ENCODE assay signal across 1 cellular context in the genomic region with DNA sequence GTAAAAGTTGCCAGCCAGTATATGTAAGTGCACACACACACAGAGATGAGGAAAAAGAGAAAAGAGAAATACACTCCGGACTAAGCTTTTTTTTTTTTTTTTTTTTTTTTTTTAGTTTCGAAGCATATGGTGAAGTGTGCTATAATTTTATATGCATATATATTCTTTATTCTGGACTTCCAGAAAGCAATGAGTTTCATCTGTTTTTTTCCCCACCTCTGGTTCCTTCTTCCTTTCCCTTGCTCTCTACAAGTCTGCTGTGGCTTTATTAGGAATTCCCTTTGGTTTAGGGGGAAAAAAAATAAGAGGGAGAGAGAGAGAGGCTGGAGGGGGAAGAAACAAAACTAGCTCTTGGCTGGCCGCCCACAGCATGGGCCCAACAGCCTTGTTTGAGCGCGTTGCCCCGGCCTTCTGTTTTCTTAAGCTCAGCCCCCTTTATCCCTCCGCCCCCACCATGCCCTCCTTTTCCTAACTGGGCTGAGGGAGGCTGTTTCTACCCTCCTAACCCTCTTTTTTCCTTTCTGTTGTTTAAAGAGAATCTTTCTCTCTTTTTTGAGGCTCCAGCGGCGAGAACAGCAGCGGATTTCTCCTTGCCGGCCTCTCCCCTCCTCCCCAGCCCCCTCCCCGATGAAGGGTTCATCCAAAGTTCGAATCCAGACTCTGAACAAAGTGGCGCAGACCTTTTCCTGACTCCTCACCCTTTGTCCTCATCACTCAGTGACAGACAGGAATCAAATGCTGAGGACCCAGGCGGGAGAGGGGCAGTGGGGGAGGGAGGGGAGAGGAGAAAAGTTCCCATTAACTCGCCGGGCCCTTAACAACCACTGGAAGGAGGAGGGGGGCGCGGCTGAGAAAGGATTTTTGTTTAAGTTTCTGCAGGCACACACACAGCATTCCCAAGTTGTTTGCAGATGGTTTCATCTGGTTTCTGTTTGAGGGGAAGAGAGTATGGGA.
TF ChIP-seq lines count a peak whose summit lies in the region.

No MANE protein-coding gene starts in this region.

TF ChIP-seq in HEK293, 187 proteins besides CTCF, POLR2A, EP300 and RAD21 (continued from another document and continues in another):
- TF ChIP-seq, protein P1, sequence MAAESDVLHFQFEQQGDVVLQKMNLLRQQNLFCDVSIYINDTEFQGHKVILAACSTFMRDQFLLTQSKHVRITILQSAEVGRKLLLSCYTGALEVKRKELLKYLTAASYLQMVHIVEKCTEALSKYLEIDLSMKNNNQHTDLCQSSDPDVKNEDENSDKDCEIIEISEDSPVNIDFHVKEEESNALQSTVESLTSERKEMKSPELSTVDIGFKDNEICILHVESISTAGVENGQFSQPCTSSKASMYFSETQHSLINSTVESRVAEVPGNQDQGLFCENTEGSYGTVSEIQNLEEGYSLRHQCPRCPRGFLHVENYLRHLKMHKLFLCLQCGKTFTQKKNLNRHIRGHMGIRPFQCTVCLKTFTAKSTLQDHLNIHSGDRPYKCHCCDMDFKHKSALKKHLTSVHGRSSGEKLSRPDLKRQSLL (tag by site-specific recombination; IDR thresholded peaks at IDR 0.05) = no peak
- TF ChIP-seq ZIC2 (tag by site-specific recombination; IDR thresholded peaks at IDR 0.05) = no peak
- no peak for TF ChIP-seq ZNF558 (tag by site-specific recombination; IDR thresholded peaks at IDR 0.05)
- TF ChIP-seq, protein P2, sequence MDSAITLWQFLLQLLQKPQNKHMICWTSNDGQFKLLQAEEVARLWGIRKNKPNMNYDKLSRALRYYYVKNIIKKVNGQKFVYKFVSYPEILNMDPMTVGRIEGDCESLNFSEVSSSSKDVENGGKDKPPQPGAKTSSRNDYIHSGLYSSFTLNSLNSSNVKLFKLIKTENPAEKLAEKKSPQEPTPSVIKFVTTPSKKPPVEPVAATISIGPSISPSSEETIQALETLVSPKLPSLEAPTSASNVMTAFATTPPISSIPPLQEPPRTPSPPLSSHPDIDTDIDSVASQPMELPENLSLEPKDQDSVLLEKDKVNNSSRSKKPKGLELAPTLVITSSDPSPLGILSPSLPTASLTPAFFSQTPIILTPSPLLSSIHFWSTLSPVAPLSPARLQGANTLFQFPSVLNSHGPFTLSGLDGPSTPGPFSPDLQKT (IDR thresholded peaks at IDR 0.05; ENCODE audit: borderline replicate concordance, low read depth, low read length) = no peak
- no peak for TF ChIP-seq ZBTB48 (tag by site-specific recombination; IDR thresholded peaks at IDR 0.05)
- no peak for TF ChIP-seq GLIS2 (tag by site-specific recombination; IDR thresholded peaks at IDR 0.05)
- peak; percentile 74 for TF ChIP-seq ZNF335 (tag by site-specific recombination; conservative IDR thresholded peaks at IDR 0.05)
- TF ChIP-seq ZNF23 (tag by site-specific recombination; IDR thresholded peaks at IDR 0.05; ENCODE audit: borderline replicate concordance) = no peak
- TF ChIP-seq TCF7L2 (IDR thresholded peaks at IDR 0.05; ENCODE audit: borderline replicate concordance, low read depth, low read length) = no peak
- TF ChIP-seq, protein P3, sequence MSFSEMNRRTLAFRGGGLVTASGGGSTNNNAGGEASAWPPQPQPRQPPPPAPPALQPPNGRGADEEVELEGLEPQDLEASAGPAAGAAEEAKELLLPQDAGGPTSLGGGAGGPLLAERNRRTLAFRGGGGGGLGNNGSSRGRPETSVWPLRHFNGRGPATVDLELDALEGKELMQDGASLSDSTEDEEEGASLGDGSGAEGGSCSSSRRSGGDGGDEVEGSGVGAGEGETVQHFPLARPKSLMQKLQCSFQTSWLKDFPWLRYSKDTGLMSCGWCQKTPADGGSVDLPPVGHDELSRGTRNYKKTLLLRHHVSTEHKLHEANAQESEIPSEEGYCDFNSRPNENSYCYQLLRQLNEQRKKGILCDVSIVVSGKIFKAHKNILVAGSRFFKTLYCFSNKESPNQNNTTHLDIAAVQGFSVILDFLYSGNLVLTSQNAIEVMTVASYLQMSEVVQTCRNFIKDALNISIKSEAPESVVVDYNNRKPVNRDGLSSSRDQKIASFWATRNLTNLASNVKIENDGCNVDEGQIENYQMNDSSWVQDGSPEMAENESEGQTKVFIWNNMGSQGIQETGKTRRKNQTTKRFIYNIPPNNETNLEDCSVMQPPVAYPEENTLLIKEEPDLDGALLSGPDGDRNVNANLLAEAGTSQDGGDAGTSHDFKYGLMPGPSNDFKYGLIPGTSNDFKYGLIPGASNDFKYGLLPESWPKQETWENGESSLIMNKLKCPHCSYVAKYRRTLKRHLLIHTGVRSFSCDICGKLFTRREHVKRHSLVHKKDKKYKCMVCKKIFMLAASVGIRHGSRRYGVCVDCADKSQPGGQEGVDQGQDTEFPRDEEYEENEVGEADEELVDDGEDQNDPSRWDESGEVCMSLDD (tag by site-specific recombination; IDR thresholded peaks at IDR 0.05) = no peak
- TF ChIP-seq OVOL3 (tag by site-specific recombination; IDR thresholded peaks at IDR 0.05) = no peak
- no peak for TF ChIP-seq ZNF433 (tag by site-specific recombination; IDR thresholded peaks at IDR 0.05; ENCODE audit: low read depth)
- TF ChIP-seq ZNF530 (tag by site-specific recombination; IDR thresholded peaks at IDR 0.05; ENCODE audit: low read depth) = no peak
- no peak for TF ChIP-seq HOXC10 (CRISPR knock-in tag; IDR thresholded peaks at IDR 0.05)
- TF ChIP-seq, protein P4, sequence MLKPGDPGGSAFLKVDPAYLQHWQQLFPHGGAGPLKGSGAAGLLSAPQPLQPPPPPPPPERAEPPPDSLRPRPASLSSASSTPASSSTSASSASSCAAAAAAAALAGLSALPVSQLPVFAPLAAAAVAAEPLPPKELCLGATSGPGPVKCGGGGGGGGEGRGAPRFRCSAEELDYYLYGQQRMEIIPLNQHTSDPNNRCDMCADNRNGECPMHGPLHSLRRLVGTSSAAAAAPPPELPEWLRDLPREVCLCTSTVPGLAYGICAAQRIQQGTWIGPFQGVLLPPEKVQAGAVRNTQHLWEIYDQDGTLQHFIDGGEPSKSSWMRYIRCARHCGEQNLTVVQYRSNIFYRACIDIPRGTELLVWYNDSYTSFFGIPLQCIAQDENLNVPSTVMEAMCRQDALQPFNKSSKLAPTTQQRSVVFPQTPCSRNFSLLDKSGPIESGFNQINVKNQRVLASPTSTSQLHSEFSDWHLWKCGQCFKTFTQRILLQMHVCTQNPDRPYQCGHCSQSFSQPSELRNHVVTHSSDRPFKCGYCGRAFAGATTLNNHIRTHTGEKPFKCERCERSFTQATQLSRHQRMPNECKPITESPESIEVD (tag by site-specific recombination; IDR thresholded peaks at IDR 0.05) = no peak
- TF ChIP-seq, protein P5, sequence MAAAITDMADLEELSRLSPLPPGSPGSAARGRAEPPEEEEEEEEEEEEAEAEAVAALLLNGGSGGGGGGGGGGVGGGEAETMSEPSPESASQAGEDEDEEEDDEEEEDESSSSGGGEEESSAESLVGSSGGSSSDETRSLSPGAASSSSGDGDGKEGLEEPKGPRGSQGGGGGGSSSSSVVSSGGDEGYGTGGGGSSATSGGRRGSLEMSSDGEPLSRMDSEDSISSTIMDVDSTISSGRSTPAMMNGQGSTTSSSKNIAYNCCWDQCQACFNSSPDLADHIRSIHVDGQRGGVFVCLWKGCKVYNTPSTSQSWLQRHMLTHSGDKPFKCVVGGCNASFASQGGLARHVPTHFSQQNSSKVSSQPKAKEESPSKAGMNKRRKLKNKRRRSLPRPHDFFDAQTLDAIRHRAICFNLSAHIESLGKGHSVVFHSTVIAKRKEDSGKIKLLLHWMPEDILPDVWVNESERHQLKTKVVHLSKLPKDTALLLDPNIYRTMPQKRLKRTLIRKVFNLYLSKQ (tag by site-specific recombination; IDR thresholded peaks at IDR 0.05; ENCODE audit: borderline replicate concordance) = no peak
- TF ChIP-seq ZNF624 (tag by site-specific recombination; IDR thresholded peaks at IDR 0.05) = no peak
- TF ChIP-seq ZNF138 (tag by site-specific recombination; IDR thresholded peaks at IDR 0.05; ENCODE audit: borderline replicate concordance) = no peak
- no peak for TF ChIP-seq SALL2 (tag by site-specific recombination; IDR thresholded peaks at IDR 0.05; ENCODE audit: borderline replicate concordance)
- TF ChIP-seq, protein P6, sequence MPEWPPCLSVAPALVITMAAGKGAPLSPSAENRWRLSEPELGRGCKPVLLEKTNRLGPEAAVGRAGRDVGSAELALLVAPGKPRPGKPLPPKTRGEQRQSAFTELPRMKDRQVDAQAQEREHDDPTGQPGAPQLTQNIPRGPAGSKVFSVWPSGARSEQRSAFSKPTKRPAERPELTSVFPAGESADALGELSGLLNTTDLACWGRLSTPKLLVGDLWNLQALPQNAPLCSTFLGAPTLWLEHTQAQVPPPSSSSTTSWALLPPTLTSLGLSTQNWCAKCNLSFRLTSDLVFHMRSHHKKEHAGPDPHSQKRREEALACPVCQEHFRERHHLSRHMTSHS (tag by site-specific recombination; IDR thresholded peaks at IDR 0.05) = no peak
- TF ChIP-seq, protein P7, sequence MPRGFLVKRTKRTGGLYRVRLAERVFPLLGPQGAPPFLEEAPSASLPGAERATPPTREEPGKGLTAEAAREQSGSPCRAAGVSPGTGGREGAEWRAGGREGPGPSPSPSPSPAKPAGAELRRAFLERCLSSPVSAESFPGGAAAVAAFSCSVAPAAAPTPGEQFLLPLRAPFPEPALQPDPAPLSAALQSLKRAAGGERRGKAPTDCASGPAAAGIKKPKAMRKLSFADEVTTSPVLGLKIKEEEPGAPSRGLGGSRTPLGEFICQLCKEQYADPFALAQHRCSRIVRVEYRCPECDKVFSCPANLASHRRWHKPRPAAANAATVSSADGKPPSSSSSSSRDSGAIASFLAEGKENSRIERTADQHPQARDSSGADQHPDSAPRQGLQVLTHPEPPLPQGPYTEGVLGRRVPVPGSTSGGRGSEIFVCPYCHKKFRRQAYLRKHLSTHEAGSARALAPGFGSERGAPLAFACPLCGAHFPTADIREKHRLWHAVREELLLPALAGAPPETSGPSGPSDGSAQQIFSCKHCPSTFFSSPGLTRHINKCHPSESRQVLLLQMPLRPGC (tag by site-specific recombination; IDR thresholded peaks at IDR 0.05) = no peak
- no peak for TF ChIP-seq MEIS1 (CRISPR knock-in tag; IDR thresholded peaks at IDR 0.05; ENCODE audit: borderline replicate concordance)
- no peak for TF ChIP-seq ZNF473 (tag by site-specific recombination; IDR thresholded peaks at IDR 0.05)
- TF ChIP-seq HOXD13 (CRISPR knock-in tag; IDR thresholded peaks at IDR 0.05; ENCODE audit: borderline replicate concordance) = no peak
- peak; percentile 72 for TF ChIP-seq ZFHX2 (tag by site-specific recombination; conservative IDR thresholded peaks at IDR 0.05)
- TF ChIP-seq, protein P8, sequence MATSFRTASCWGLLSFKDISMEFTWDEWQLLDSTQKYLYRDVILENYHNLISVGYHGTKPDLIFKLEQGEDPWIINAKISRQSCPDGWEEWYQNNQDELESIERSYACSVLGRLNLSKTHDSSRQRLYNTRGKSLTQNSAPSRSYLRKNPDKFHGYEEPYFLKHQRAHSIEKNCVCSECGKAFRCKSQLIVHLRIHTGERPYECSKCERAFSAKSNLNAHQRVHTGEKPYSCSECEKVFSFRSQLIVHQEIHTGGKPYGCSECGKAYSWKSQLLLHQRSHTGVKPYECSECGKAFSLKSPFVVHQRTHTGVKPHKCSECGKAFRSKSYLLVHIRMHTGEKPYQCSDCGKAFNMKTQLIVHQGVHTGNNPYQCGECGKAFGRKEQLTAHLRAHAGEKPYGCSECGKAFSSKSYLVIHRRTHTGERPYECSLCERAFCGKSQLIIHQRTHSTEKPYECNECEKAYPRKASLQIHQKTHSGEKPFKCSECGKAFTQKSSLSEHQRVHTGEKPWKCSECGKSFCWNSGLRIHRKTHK (tag by site-specific recombination; IDR thresholded peaks at IDR 0.05) = no peak
- TF ChIP-seq ZNF560 (tag by site-specific recombination; IDR thresholded peaks at IDR 0.05; ENCODE audit: borderline replicate concordance) = no peak
- TF ChIP-seq ZNF423 (tag by site-specific recombination; IDR thresholded peaks at IDR 0.05) = no peak
- no peak for TF ChIP-seq ZBTB20 (tag by site-specific recombination; IDR thresholded peaks at IDR 0.05)
- peak; percentile 36; the same call in 1 of the 2 replicates for TF ChIP-seq ZXDB (tag by site-specific recombination; IDR thresholded peaks at IDR 0.05)
- no peak for TF ChIP-seq GLIS1 (tag by site-specific recombination; IDR thresholded peaks at IDR 0.05)
- no peak for TF ChIP-seq ZNF19 (tag by site-specific recombination; IDR thresholded peaks at IDR 0.05; ENCODE audit: low read depth)
- no peak for TF ChIP-seq ZNF664 (tag by site-specific recombination; IDR thresholded peaks at IDR 0.05)
- TF ChIP-seq ZSCAN30 (tag by site-specific recombination; IDR thresholded peaks at IDR 0.05) = 0 out of 2 replicates have a peak, but pooled peaks have one; percentile 14
- TF ChIP-seq YY1 (tag by site-specific recombination; IDR thresholded peaks at IDR 0.05) = no peak
- TF ChIP-seq ZEB2 (tag by site-specific recombination; IDR thresholded peaks at IDR 0.05) = no peak
- TF ChIP-seq ZNF266 (tag by site-specific recombination; IDR thresholded peaks at IDR 0.05; ENCODE audit: low read depth) = no peak
- TF ChIP-seq ZNF174 (tag by site-specific recombination; IDR thresholded peaks at IDR 0.05) = no peak
- no peak for TF ChIP-seq KLF8 (tag by site-specific recombination; IDR thresholded peaks at IDR 0.05)
- TF ChIP-seq ZNF621 (tag by site-specific recombination; IDR thresholded peaks at IDR 0.05) = no peak
- TF ChIP-seq, protein P9, sequence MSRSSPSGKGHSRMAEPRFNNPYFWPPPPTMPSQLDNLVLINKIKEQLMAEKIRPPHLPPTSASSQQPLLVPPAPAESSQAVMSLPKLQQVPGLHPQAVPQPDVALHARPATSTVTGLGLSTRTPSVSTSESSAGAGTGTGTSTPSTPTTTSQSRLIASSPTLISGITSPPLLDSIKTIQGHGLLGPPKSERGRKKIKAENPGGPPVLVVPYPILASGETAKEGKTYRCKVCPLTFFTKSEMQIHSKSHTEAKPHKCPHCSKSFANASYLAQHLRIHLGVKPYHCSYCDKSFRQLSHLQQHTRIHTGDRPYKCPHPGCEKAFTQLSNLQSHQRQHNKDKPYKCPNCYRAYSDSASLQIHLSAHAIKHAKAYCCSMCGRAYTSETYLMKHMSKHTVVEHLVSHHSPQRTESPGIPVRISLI (tag by site-specific recombination; IDR thresholded peaks at IDR 0.05) = peak; percentile 78
- TF ChIP-seq, protein P10, sequence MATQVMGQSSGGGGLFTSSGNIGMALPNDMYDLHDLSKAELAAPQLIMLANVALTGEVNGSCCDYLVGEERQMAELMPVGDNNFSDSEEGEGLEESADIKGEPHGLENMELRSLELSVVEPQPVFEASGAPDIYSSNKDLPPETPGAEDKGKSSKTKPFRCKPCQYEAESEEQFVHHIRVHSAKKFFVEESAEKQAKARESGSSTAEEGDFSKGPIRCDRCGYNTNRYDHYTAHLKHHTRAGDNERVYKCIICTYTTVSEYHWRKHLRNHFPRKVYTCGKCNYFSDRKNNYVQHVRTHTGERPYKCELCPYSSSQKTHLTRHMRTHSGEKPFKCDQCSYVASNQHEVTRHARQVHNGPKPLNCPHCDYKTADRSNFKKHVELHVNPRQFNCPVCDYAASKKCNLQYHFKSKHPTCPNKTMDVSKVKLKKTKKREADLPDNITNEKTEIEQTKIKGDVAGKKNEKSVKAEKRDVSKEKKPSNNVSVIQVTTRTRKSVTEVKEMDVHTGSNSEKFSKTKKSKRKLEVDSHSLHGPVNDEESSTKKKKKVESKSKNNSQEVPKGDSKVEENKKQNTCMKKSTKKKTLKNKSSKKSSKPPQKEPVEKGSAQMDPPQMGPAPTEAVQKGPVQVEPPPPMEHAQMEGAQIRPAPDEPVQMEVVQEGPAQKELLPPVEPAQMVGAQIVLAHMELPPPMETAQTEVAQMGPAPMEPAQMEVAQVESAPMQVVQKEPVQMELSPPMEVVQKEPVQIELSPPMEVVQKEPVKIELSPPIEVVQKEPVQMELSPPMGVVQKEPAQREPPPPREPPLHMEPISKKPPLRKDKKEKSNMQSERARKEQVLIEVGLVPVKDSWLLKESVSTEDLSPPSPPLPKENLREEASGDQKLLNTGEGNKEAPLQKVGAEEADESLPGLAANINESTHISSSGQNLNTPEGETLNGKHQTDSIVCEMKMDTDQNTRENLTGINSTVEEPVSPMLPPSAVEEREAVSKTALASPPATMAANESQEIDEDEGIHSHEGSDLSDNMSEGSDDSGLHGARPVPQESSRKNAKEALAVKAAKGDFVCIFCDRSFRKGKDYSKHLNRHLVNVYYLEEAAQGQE (tag by site-specific recombination; IDR thresholded peaks at IDR 0.05) = no peak
